In the genomic region with DNA sequence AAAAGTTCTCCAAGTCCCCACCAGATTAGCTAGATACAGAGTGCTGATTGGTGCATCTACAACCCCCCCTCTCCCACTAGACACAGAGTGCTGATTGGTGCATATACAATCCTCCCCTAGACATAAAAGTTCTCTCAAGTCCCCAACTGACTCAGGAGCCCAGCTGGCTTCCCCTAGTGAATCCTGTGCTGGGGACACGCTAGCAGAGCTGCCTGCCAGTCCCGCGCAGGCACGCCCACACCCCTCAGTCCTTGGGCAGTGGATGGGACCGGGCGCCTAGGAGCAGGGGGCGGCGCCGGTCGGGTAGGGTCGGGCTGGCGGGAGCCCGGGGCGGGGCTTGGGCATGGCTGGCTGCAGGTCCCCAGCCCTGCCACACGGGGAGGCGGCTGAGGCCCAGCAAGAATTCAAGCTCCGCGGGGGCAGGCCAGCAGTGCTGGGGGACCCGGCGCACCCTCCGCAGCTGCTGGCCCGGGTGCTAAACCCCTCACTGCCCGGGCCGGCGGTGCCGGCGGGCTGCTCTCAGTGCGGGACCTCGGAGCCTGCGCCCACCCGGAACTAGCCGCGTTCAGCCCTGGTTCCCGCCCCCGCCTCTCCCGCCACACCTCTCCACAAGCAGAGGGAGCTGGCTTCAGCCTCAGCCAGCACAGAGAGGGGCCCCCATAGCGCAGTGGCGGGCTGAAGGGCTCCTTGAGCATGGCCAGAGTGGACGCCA, we compare ENCODE assay signal across 8 cellular contexts.
DNase-seq lines count a peak whose midpoint lies in the region; ATAC-seq and TF ChIP-seq lines count a peak whose summit lies in the region.

No MANE protein-coding gene starts in this region.

- POLR2A ChIA-PET in RWPE1 (lab: Yijun Ruan, JAX; ENCODE audit: low non-redundant PET) = no interaction called here

- H3K79me2 ChIP-seq in parathyroid adenoma = no peaks in the 10 kb centered on the region

- H3K4me1 ChIP-seq in parathyroid adenoma (no peaks in the 10 kb centered on the region), transverse colon (peaks cover 0 to 12% (median 8%) of the 10 kb centered on the region in 4 donors)

- no peaks in the 10 kb centered on the region for H3K9me3 ChIP-seq in parathyroid adenoma (ENCODE audit: control insufficient read depth, low read length)
- no peaks in the 10 kb centered on the region for H3K9me3 ChIP-seq in transverse colon

- H3K4me3 ChIP-seq in Jurkat, Clone E6-1 (ENCODE audit: low read length) = peak overlapping the region; percentile 73
- H3K4me3 ChIP-seq in parathyroid adenoma (ENCODE audit: low read depth, low read length) (peak overlapping the region; percentile 46), transverse colon (peak overlapping the region; percentile 44 to 69 (median 57))

- no peak for TF ChIP-seq POLR2A in transverse colon (IDR thresholded peaks at IDR 0.05)

- peak; percentile 70 for DNase-seq in ELR (ENCODE audit: low read depth)
- DNase-seq in Jurkat, Clone E6-1 (ENCODE audit: low read depth, low spot score) = peak; percentile 81
- peak; percentile 51 for DNase-seq in RWPE1 (ENCODE audit: low spot score)
- DNase-seq in activated effector memory CD4-positive, alpha-beta T cell treated with anti-CD3 and anti-CD28 coated beads, Interleukin-2, amount 50 U/mL, for 16 hours = peak; percentile 88
- DNase-seq in glomerular visceral epithelial cell (ENCODE audit: extremely low spot score) = peak; percentile 83
- peak; percentile 77 for DNase-seq in transverse colon

- peak overlapping the region; percentile 38 for H3K27ac ChIP-seq in RWPE1
- peak overlapping the region; percentile 32 for H3K27ac ChIP-seq in parathyroid adenoma
- peak overlapping the region; percentile 42 to 69 (median 61) for H3K27ac ChIP-seq in transverse colon

- no peaks in the 10 kb centered on the region for H3K36me3 ChIP-seq in parathyroid adenoma (ENCODE audit: control insufficient read depth, insufficient read depth, low read length)
- H3K36me3 ChIP-seq in transverse colon = no peaks in the 10 kb centered on the region

- H3K9ac ChIP-seq in parathyroid adenoma = no peak overlapping the region

- TF ChIP-seq CTCF in RWPE1 (conservative IDR thresholded peaks at IDR 0.05; ENCODE audit: low read depth) (peak; percentile 55), parathyroid adenoma (IDR thresholded peaks at IDR 0.05) (peak; percentile 59), transverse colon (IDR thresholded peaks at IDR 0.05) (peak; percentile 59 to 89 (median 62))

- peak overlapping the region; percentile 85 for H2AFZ ChIP-seq in parathyroid adenoma

- in situ Hi-C loops in transverse colon (cut with MboI; ENCODE audit: low pct_ligation_motif_present in 1 of 4, low pct_unique_long_range_greater_than_20kb in 1 of 4, low sequenced_read_pairs in 3 of 4) = no loop called here

- peak overlapping the region; percentile 68 for H3K4me2 ChIP-seq in parathyroid adenoma (ENCODE audit: low read length)

- intact Hi-C loops in transverse colon (cut with DNase I; ENCODE audit: low total_unique reads) = no loop called here

- CTCF ChIA-PET in RWPE1 (lab: Yijun Ruan, JAX) = interaction anchor here (0.6 to 1.2 kb wide), 8 partner anchors 9 to 1678 kb away, joined by 3 to 5 read pairs (median 4); no protein-coding TSS in a partner anchor

- TF ChIP-seq EP300 in transverse colon (IDR thresholded peaks at IDR 0.05; ENCODE audit: low read depth) = no peak

- WGBS in transverse colon (ENCODE audit: low coverage in 1 of 2), 2 donors = 0% methylated on average over 28 of the region's 39 CpGs; no CpG with 5 or more reads in 1 of the 2 donors

- peak; percentile 99 for ATAC-seq in GM21723 (IDR thresholded peaks at IDR 0.05; ENCODE audit: unreplicated experiment)

- H3K27me3 ChIP-seq in parathyroid adenoma (ENCODE audit: control insufficient read depth, insufficient read depth, low read length) = no peaks in the 10 kb centered on the region
- H3K27me3 ChIP-seq in transverse colon = no peaks in the 10 kb centered on the region

Comparison
In these comparisons a context has a peak if more than half of its experiments do, and no peak if none do; other contexts are left out.
1. Peak in every context shown above with its lines: DNase-seq, ATAC-seq, H3K4me3 ChIP-seq and H3K27ac ChIP-seq.